In the genomic region with DNA sequence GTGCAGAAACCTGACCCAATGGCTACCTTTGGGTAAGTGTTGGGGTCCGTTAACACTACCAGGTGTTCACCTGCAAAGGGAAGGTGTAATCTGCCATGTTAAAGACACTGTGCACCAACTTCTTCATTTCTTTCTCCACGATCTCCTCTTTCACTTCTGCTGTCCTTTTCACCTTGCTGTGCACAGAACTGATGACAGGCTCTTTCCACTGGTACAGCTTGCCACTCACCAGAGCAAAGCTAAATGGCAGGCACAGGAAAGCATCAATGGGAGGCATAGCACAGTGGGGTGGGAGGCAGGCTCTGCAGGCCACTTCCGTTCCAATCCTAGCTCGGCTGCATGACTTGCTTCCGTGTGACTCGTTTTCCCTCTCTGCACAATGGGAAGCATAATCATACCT, we compare ENCODE assay signal across 19 cellular contexts.
"Had no signal": no experiment of that assay in that cellular context is flagged by ENCODE, and none has a peak within 500 bp of the region (broad histone marks: within the 10 kb centered on the region; RNA-seq: fewer than 3 reads in every experiment).

No MANE protein-coding gene starts in this region.

- H3K27ac ChIP-seq: adrenal gland, prostate gland, right atrium auricular region, suprapubic skin, transverse colon, VCaP had no signal

- H3K4me3 ChIP-seq: adrenal gland, lung, prostate gland, right atrium auricular region, suprapubic skin, transverse colon had no signal

- H3K36me3 ChIP-seq: adrenal gland, prostate gland, right atrium auricular region, suprapubic skin, transverse colon had no signal

- H3K27me3 Mint-ChIP-seq: stimulated activated naive CD8-positive, alpha-beta T cell treated with anti-CD3 and anti-CD28 coated beads, Interleukin-15, amount 100 ng/mL, for 72 hours had no signal

- ATAC-seq: activated naive CD4-positive, alpha-beta T cell treated with anti-CD3 and anti-CD28 coated beads, Interleukin-2, amount 50 U/mL, for 72 hours; left lobe of liver; stimulated activated naive CD8-positive, alpha-beta T cell treated with anti-CD3 and anti-CD28 coated beads, Interleukin-15, amount 100 ng/mL, for 72 hours had no signal

- DNase-seq: activated CD4-positive, alpha-beta T cell treated with anti-CD3 and anti-CD28 coated beads, Interleukin-2, amount 50 U/mL, for 48 hours; activated gamma-delta T cell treated with Interleukin-2 at 50 U/mL for 16 hours; activated T-cell treated with anti-CD3 and anti-CD28 coated beads for 4 hours; adrenal gland; effector CD4-positive, alpha-beta T cell; head of caudate nucleus; kidney; stimulated activated naive CD8-positive, alpha-beta T cell treated with anti-CD3 and anti-CD28 coated beads, Interleukin-15, amount 100 ng/mL, for 72 hours; transverse colon had no signal

- H3K9me3 ChIP-seq: adrenal gland, prostate gland, right atrium auricular region, suprapubic skin, transverse colon had no signal

- H3K27me3 ChIP-seq: adrenal gland, right atrium auricular region, suprapubic skin, transverse colon had no signal

- H3K36me3 Mint-ChIP-seq: mesothelial cell of epicardium had no signal

- H3K9me3 Mint-ChIP-seq: activated naive CD4-positive, alpha-beta T cell treated with anti-CD3 and anti-CD28 coated beads, Interleukin-2, amount 50 U/mL, for 72 hours; activated T-helper 1 cell treated with anti-CD3 and anti-CD28 coated beads, Interleukin-12 subunit alpha, Interleukin-12 subunit beta, Interleukin-2, Interleukin-4 antibody, amounts not matched to agents 30 ng/mL and 10 ng/mL and 1 ng/mL, durations not matched to agents 14 hours and 24 hours and 36 hours; mesothelial cell of epicardium; neural crest cell; stimulated activated naive CD8-positive, alpha-beta T cell treated with anti-CD3 and anti-CD28 coated beads, Interleukin-15, amount 100 ng/mL, for 72 hours had no signal

- H3K4me3 Mint-ChIP-seq: activated T-helper 1 cell treated with anti-CD3 and anti-CD28 coated beads, Interleukin-12 subunit alpha, Interleukin-12 subunit beta, Interleukin-2, Interleukin-4 antibody, amounts not matched to agents 30 ng/mL and 10 ng/mL and 1 ng/mL, durations not matched to agents 14 hours and 24 hours and 36 hours; mesothelial cell of epicardium; stimulated activated naive CD8-positive, alpha-beta T cell treated with anti-CD3 and anti-CD28 coated beads, Interleukin-15, amount 100 ng/mL, for 72 hours had no signal

- H3K27ac Mint-ChIP-seq: activated naive CD4-positive, alpha-beta T cell treated with anti-CD3 and anti-CD28 coated beads, Interleukin-2, amount 50 U/mL, for 72 hours; activated T-helper 1 cell treated with anti-CD3 and anti-CD28 coated beads, Interleukin-12 subunit alpha, Interleukin-12 subunit beta, Interleukin-2, Interleukin-4 antibody, amounts not matched to agents 30 ng/mL and 10 ng/mL and 1 ng/mL, durations not matched to agents 14 hours and 24 hours and 36 hours; mesothelial cell of epicardium had no signal
